In genomic region chr9:122350577-122351355, GRCh38 we compare ENCODE assay signal across 8 cellular contexts. TPM values are rescaled to one million over a fixed set of nuclear protein-coding genes. Genes with fewer than 3 reads are reported as not detected.
DNase-seq lines count a peak whose midpoint lies in the region; ATAC-seq and TF ChIP-seq lines count a peak whose summit lies in the region.

No MANE protein-coding gene starts in this region.

- H3K9me3 Mint-ChIP-seq in T-helper 2 cell treated with Interferon-gamma antibody and Interleukin-4, amounts not matched to agents 5 μg/mL and 100 μg/mL, for 36 hours: no peaks in the 10 kb centered on the region

- H3K4me3 ChIP-seq in HEK293 (ENCODE audit: low read depth, low read length) (no peak overlapping the region), right atrium auricular region (no peak overlapping the region), gastrocnemius medialis (no peak overlapping the region)

- POLR2A ChIA-PET in HEK293 (lab: Yijun Ruan, JAX): interaction anchor here (0.6 to 1.1 kb wide), 4 partner anchors 13 to 251 kb away, joined by 3 to 5 read pairs (median 4); partner anchors contain the start of genes MRRF and RBM18

- CTCF ChIA-PET in HEK293 (lab: Yijun Ruan, JAX): interaction anchor here (0.5 to 13.3 kb wide), 54 partner anchors 10 to 1688 kb away, joined by 3 to 473 read pairs (median 5); partner anchors contain the start of genes MRRF and RBM18

- no peaks in the 10 kb centered on the region for H3K36me3 Mint-ChIP-seq in T-helper 2 cell treated with Interferon-gamma antibody and Interleukin-4, amounts not matched to agents 5 μg/mL and 100 μg/mL, for 36 hours (ENCODE audit: low read depth)

- peaks cover 13% of the 10 kb centered on the region for H3K4me1 Mint-ChIP-seq in T-helper 2 cell treated with Interferon-gamma antibody and Interleukin-4, amounts not matched to agents 5 μg/mL and 100 μg/mL, for 36 hours (ENCODE audit: low read depth)

- no peak overlapping the region for H3K27ac ChIP-seq in HEK293 (ENCODE audit: extremely low read depth, low read depth, low read length)
- H3K27ac ChIP-seq in right atrium auricular region: no peak overlapping the region
- H3K27ac ChIP-seq in gastrocnemius medialis: no peak overlapping the region

- H3K4me3 Mint-ChIP-seq in T-helper 2 cell treated with Interferon-gamma antibody and Interleukin-4, amounts not matched to agents 5 μg/mL and 100 μg/mL, for 36 hours: no peak overlapping the region

- H3K9me3 ChIP-seq in HEK293 (ENCODE audit: control insufficient read depth, insufficient read depth, low read depth, low read length): no peaks in the 10 kb centered on the region
- no peaks in the 10 kb centered on the region for H3K9me3 ChIP-seq in right atrium auricular region
- no peaks in the 10 kb centered on the region for H3K9me3 ChIP-seq in gastrocnemius medialis

- in situ Hi-C loops in gastrocnemius medialis (cut with MboI; ENCODE audit: low sequenced_read_pairs in 4 of 4): loop anchor here (5.0 to 25.0 kb wide), 4 partner anchors 226 to 813 kb away; partner anchors contain the start of gene OR1K1 (in 1 of the 4)

- H3K27me3 ChIP-seq in right atrium auricular region (no peaks in the 10 kb centered on the region), gastrocnemius medialis (no peaks in the 10 kb centered on the region)

- intact Hi-C loops in gastrocnemius medialis (cut with DNase I; ENCODE audit: low total_unique reads): loop anchor here (1.0 kb wide), 2 partner anchors 225 to 251 kb away; no protein-coding TSS in a partner anchor

- H3K27me3 Mint-ChIP-seq in T-helper 2 cell treated with Interferon-gamma antibody and Interleukin-4, amounts not matched to agents 5 μg/mL and 100 μg/mL, for 36 hours (ENCODE audit: low read depth): peaks cover 31% of the 10 kb centered on the region

- DNase-seq in GM03348 (ENCODE audit: low spot score) (peak; percentile 93), NCI-H1048 (lab: John Stamatoyannopoulos, UW) (peak; percentile 17), amniotic epithelial cell (ENCODE audit: low read depth) (peak; percentile 46), right atrium auricular region (ENCODE audit: low spot score) (peak; percentile 87), gastrocnemius medialis (peak; percentile 50 to 65)
- peak; percentile 66 for DNase-seq in T-helper 2 cell treated with Interferon-gamma antibody and Interleukin-4, amounts not matched to agents 5 μg/mL and 100 μg/mL, for 36 hours (ENCODE audit: low spot score)

- H3K36me3 ChIP-seq in HEK293 (ENCODE audit: control insufficient read depth in 2 of 2, insufficient read depth in 1 of 2, low read length in 2 of 2) (no peaks in the 10 kb centered on the region), right atrium auricular region (no peaks in the 10 kb centered on the region), gastrocnemius medialis (no peaks in the 10 kb centered on the region)

- no peak overlapping the region for H3K27ac Mint-ChIP-seq in T-helper 2 cell treated with Interferon-gamma antibody and Interleukin-4, amounts not matched to agents 5 μg/mL and 100 μg/mL, for 36 hours

- H3K4me1 ChIP-seq in HEK293 (ENCODE audit: control insufficient read depth, insufficient read depth, low read length) (no peaks in the 10 kb centered on the region), right atrium auricular region (peaks cover 0 to 20% of the 10 kb centered on the region in 2 donors), gastrocnemius medialis (peaks cover 0 to 8% of the 10 kb centered on the region in 2 donors)

- ATAC-seq in gastrocnemius medialis (peak; percentile 80 to 88), GM18517 (IDR thresholded peaks at IDR 0.05; ENCODE audit: unreplicated experiment) (no peak)

- no peak for TF ChIP-seq POLR2A in gastrocnemius medialis (IDR thresholded peaks at IDR 0.05)

- TF ChIP-seq CTCF in HEK293 (tag by site-specific recombination; IDR thresholded peaks at IDR 0.05) (peak; percentile 90), right atrium auricular region (IDR thresholded peaks at IDR 0.05) (peak; percentile 97), gastrocnemius medialis (IDR thresholded peaks at IDR 0.05 in 4 of 5, conservative IDR thresholded peaks at IDR 0.05 in 1 of 5) (peak; percentile 92 to 96 (median 96))

TF ChIP-seq in HEK293, 187 proteins besides CTCF, POLR2A, EP300 and RAD21:
- no peak for TF ChIP-seq ZNF549 (tag by site-specific recombination; IDR thresholded peaks at IDR 0.05)
- TF ChIP-seq ZNF404 (tag by site-specific recombination; IDR thresholded peaks at IDR 0.05): no peak
- peak; percentile 85 for TF ChIP-seq ZNF121 (tag by site-specific recombination; IDR thresholded peaks at IDR 0.05)
- peak; percentile 25; the same call in 1 of the 2 replicates for TF ChIP-seq ZNF660 (tag by site-specific recombination; IDR thresholded peaks at IDR 0.05)
- peak; percentile 78 for TF ChIP-seq ZNF654 (tag by site-specific recombination; IDR thresholded peaks at IDR 0.05; ENCODE audit: low read depth)
- TF ChIP-seq ZNF302 (tag by site-specific recombination; IDR thresholded peaks at IDR 0.05; ENCODE audit: low read depth): no peak
- 0 out of 2 replicates have a peak, but pooled peaks have one; percentile 24 for TF ChIP-seq ZNF2 (tag by site-specific recombination; IDR thresholded peaks at IDR 0.05)
- 0 out of 2 replicates have a peak, but pooled peaks have one; percentile 17 for TF ChIP-seq PRDM10 (tag by site-specific recombination; IDR thresholded peaks at IDR 0.05)
- 0 out of 2 replicates have a peak, but pooled peaks have one; percentile 26 for TF ChIP-seq ZSCAN30 (tag by site-specific recombination; IDR thresholded peaks at IDR 0.05)
TF ChIP-seq in HEK293: peak in this region for 6.

RNA-seq across cellular contexts. Expression of gene PTGS1, which starts 20.1 kb away (rescaled TPM):
- total RNA-seq in right atrium auricular region: 10 to 100 TPM; 14.6 to 46.0 TPM
- total RNA-seq in gastrocnemius medialis: 1 to 10 TPM in 3 of 4 donors, under 1 TPM in 1; 0.78 to 1.8 (median 1.0) TPM

Comparison
In these comparisons a context has a peak if more than half of its experiments do, and no peak if none do; other contexts are left out.
1. DNase-seq: peak in every context shown above with its lines; median percentile 93 in GM03348; 87 in right atrium auricular region; 66 in T-helper 2 cell treated with Interferon-gamma antibody and Interleukin-4, amounts not matched to agents 5 μg/mL and 100 μg/mL, for 36 hours; 58 in gastrocnemius medialis; 46 in amniotic epithelial cell; 17 in NCI-H1048.
2. RNA of gene PTGS1, which starts 20.1 kb away (total RNA-seq): 14.6 to 46.0 TPM in right atrium auricular region; 0.78 to 1.8 TPM in gastrocnemius medialis; every median in the first group is over 4 times any median in the second.
3. Peak in every context shown above with its lines, with median percentiles within 50 percentile points of each other: CTCF ChIP-seq.